Comparison of ENCODE assay signal across 24 cellular contexts in genomic region chr7:135077642-135078041, GRCh38.
"Had no signal": no experiment of that assay in that cellular context is flagged by ENCODE, and none has a peak within 500 bp of the region (broad histone marks: within the 10 kb centered on the region; RNA-seq: fewer than 3 reads in every experiment).

No MANE protein-coding gene starts in this region.

- FAIRE-seq: endometrium, kidney, pancreas had no signal

- H3K4me3 Mint-ChIP-seq: naive B cell; nephron; stimulated activated memory B cell treated with anti-CD40 and anti-IgM and Interleukin-4, amounts not matched to agents 10 μg/mL and 1 μg/mL and 100 μg/mL, for 72 hours; stimulated activated naive CD8-positive, alpha-beta T cell treated with anti-CD3 and anti-CD28 coated beads, Interleukin-15, Interleukin-2, amounts not matched to agents 100 ng/mL and 50 ng/mL, for 24 hours had no signal

- DNase-seq: cortex of kidney; dorsolateral prefrontal cortex; effector CD8-positive, alpha-beta T cell; gastrocnemius medialis; glutamatergic neuron; kidney; left colon; left ventricle myocardium superior; mesenchymal stem cell; naive B cell; occipital lobe; pancreas; right lobe of liver; stimulated activated CD4-positive, alpha-beta T cell treated with anti-CD3 and anti-CD28 coated beads, Interleukin-4, amount 100 ng/mL, for 24 hours; upper lobe of right lung had no signal

- H3K4me1 ChIP-seq: gastrocnemius medialis, pancreas, prostate gland, right lobe of liver, tibial nerve, upper lobe of right lung, vagina had no signal

- H3K27ac Mint-ChIP-seq: naive B cell; nephron; stimulated activated memory B cell treated with anti-CD40 and anti-IgM and Interleukin-4, amounts not matched to agents 10 μg/mL and 1 μg/mL and 100 μg/mL, for 72 hours; stimulated activated naive CD8-positive, alpha-beta T cell treated with anti-CD3 and anti-CD28 coated beads, Interleukin-15, Interleukin-2, amounts not matched to agents 100 ng/mL and 50 ng/mL, for 24 hours had no signal

- H3K27ac ChIP-seq: dorsolateral prefrontal cortex, gastrocnemius medialis, pancreas, prostate gland, right lobe of liver, tibial nerve, upper lobe of right lung, vagina had no signal

- H3K9me3 ChIP-seq: gastrocnemius medialis, pancreas, prostate gland, right lobe of liver, tibial nerve, upper lobe of right lung, vagina had no signal

- H3K36me3 ChIP-seq: gastrocnemius medialis, pancreas, prostate gland, right lobe of liver, tibial nerve, upper lobe of right lung, vagina had no signal

- ATAC-seq: esophagus mucosa, gastrocnemius medialis, left colon, left ventricle myocardium superior, pancreas, right lobe of liver, upper lobe of right lung had no signal

- H3K9me3 Mint-ChIP-seq: stimulated activated memory B cell treated with anti-CD40 and anti-IgM and Interleukin-4, amounts not matched to agents 10 μg/mL and 1 μg/mL and 100 μg/mL, for 72 hours; stimulated activated naive CD8-positive, alpha-beta T cell treated with anti-CD3 and anti-CD28 coated beads, Interleukin-15, Interleukin-2, amounts not matched to agents 100 ng/mL and 50 ng/mL, for 24 hours had no signal

- H3K4me1 Mint-ChIP-seq: naive B cell; nephron; stimulated activated memory B cell treated with anti-CD40 and anti-IgM and Interleukin-4, amounts not matched to agents 10 μg/mL and 1 μg/mL and 100 μg/mL, for 72 hours had no signal

- H3K36me3 Mint-ChIP-seq: naive B cell; stimulated activated memory B cell treated with anti-CD40 and anti-IgM and Interleukin-4, amounts not matched to agents 10 μg/mL and 1 μg/mL and 100 μg/mL, for 72 hours had no signal

- H3K4me3 ChIP-seq: dorsolateral prefrontal cortex, gastrocnemius medialis, lung, pancreas, prostate gland, right lobe of liver, tibial nerve, upper lobe of right lung, vagina had no signal

- H3K27me3 Mint-ChIP-seq: naive B cell; stimulated activated memory B cell treated with anti-CD40 and anti-IgM and Interleukin-4, amounts not matched to agents 10 μg/mL and 1 μg/mL and 100 μg/mL, for 72 hours; stimulated activated naive CD8-positive, alpha-beta T cell treated with anti-CD3 and anti-CD28 coated beads, Interleukin-15, Interleukin-2, amounts not matched to agents 100 ng/mL and 50 ng/mL, for 24 hours had no signal

- H3K27me3 ChIP-seq: dorsolateral prefrontal cortex, gastrocnemius medialis, pancreas, right lobe of liver, tibial nerve, upper lobe of right lung, vagina had no signal
